Comparison of ENCODE assay signal across 17 cellular contexts in the genomic region with DNA sequence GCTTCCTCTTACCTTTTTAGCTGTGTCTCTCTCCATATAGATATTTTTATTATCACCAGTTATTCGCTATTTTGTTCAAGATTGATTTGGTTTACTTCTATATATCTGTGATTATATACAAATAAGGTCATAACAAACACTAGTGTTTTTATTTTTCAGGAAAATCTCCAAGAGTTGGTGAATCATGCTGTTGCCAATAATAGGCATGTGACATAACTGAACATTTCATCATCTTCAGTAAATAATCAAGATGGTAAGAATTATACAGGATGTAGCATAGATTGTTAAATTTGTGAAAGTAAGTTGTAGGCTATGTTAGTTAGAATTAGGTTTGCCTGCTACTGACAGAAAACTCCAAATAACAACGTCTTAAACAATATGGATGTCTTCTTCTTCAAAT.
"Had no signal": no experiment of that assay in that cellular context is flagged by ENCODE, and none has a peak within 500 bp of the region (broad histone marks: within the 10 kb centered on the region; RNA-seq: fewer than 3 reads in every experiment).

No MANE protein-coding gene starts in this region.

- H3K27me3 ChIP-seq: esophagus muscularis mucosa, gastrocnemius medialis, heart left ventricle, tibial artery had no signal

- H3K36me3 ChIP-seq: esophagus muscularis mucosa, gastrocnemius medialis, heart left ventricle, left ventricle myocardium inferior, tibial artery had no signal

- H3K4me3 ChIP-seq: esophagus muscularis mucosa, gastrocnemius medialis, heart left ventricle, left ventricle myocardium inferior, skin epidermis, tibial artery had no signal

- DNase-seq: activated CD4-positive, alpha-beta memory T cell treated with anti-CD3 and anti-CD28 coated beads for 36 hours; activated CD4-positive, alpha-beta T cell treated with anti-CD3 and anti-CD28 coated beads for 36 hours; activated naive CD4-positive, alpha-beta T cell; activated naive CD8-positive, alpha-beta T cell treated with anti-CD3 and anti-CD28 coated beads, Interleukin-2, amount 10 ng/mL, durations not matched to agents 7 days and 5 days; anterior cingulate cortex; effector CD8-positive, alpha-beta T cell; gastrocnemius medialis; heart left ventricle; kidney glomerular epithelial cell; left ventricle myocardium inferior; occipital lobe; stimulated activated naive CD8-positive, alpha-beta T cell treated with anti-CD3 and anti-CD28 coated beads, Interleukin-15, Interleukin-2, amounts not matched to agents 100 U/mL and 50 U/mL, for 24 hours; substantia nigra; T-cell; tibial artery had no signal
